ENCODE assay signal across 25 cellular contexts in genomic region chr2:71588497-71588896, GRCh38.
"Had no signal": no experiment of that assay in that cellular context is flagged by ENCODE, and none has a peak within 500 bp of the region (broad histone marks: within the 10 kb centered on the region; RNA-seq: fewer than 3 reads in every experiment).

No MANE protein-coding gene starts in this region.

- H3K4me1 ChIP-seq: breast epithelium, Peyer's patch had no signal

- H3K27me3 ChIP-seq: breast epithelium, Peyer's patch, SJCRH30 had no signal

- H3K27ac Mint-ChIP-seq: activated CD4-positive, alpha-beta T cell treated with anti-CD3 and anti-CD28 coated beads for 36 hours; activated CD8-positive, alpha-beta T cell treated with anti-CD3 and anti-CD28 coated beads for 36 hours; activated naive CD4-positive, alpha-beta T cell treated with anti-CD3 and anti-CD28 coated beads, Interleukin-2, amount 50 U/mL, for 24 hours had no signal

- H3K4me3 Mint-ChIP-seq: activated CD4-positive, alpha-beta T cell treated with anti-CD3 and anti-CD28 coated beads for 36 hours; activated CD8-positive, alpha-beta T cell treated with anti-CD3 and anti-CD28 coated beads for 36 hours; activated naive CD4-positive, alpha-beta T cell treated with anti-CD3 and anti-CD28 coated beads, Interleukin-2, amount 50 U/mL, for 24 hours had no signal

- H3K27ac ChIP-seq: breast epithelium, Peyer's patch, RWPE1, SJCRH30, WERI-Rb-1 had no signal

- H3K9me3 Mint-ChIP-seq: activated CD8-positive, alpha-beta T cell treated with anti-CD3 and anti-CD28 coated beads for 36 hours; activated naive CD4-positive, alpha-beta T cell treated with anti-CD3 and anti-CD28 coated beads, Interleukin-2, amount 50 U/mL, for 24 hours had no signal

- H3K36me3 Mint-ChIP-seq: activated naive CD4-positive, alpha-beta T cell treated with anti-CD3 and anti-CD28 coated beads, Interleukin-2, amount 50 U/mL, for 24 hours had no signal

- DNase-seq: activated CD4-positive, alpha-beta T cell treated with anti-CD3 and anti-CD28 coated beads for 36 hours; activated CD4-positive, alpha-beta T cell treated with anti-CD3 and anti-CD28 coated beads, Interleukin-2, amount 50 U/mL, for 1 hour; activated CD8-positive, alpha-beta memory T cell treated with anti-CD3 and anti-CD28 coated beads, Interleukin-2, amount 50 U/mL, for 4 hours; activated CD8-positive, alpha-beta T cell treated with anti-CD3 and anti-CD28 coated beads for 36 hours; activated effector memory CD4-positive, alpha-beta T cell treated with Interleukin-2 at 50 U/mL for 16 hours; activated naive CD4-positive, alpha-beta T cell; activated T-cell treated with anti-CD3 and anti-CD28 coated beads, Interleukin-2, amount 50 U/mL, for 1 hour; aorta; caudate nucleus; KG1; NCI-H1092 treated with DMSO at 0.1 percent for 48 hours; NCI-H1417 treated with DMSO at 0.1 percent for 48 hours; NCI-H1694; NCI-H2029 treated with DMSO at 0.1 percent for 48 hours; NCI-H446; NCI-H524; Peyer's patch; Right ventricle myocardium superior; SJCRH30; SK-N-SH; T-helper 1 cell; WERI-Rb-1 had no signal

- H3K4me2 ChIP-seq: SK-N-SH had no signal

- H3K9ac ChIP-seq: SK-N-SH had no signal

- H3K4me1 Mint-ChIP-seq: activated CD4-positive, alpha-beta T cell treated with anti-CD3 and anti-CD28 coated beads for 36 hours; activated naive CD4-positive, alpha-beta T cell treated with anti-CD3 and anti-CD28 coated beads, Interleukin-2, amount 50 U/mL, for 24 hours had no signal

- H3K9me3 ChIP-seq: breast epithelium, Peyer's patch, SJCRH30, SK-N-SH had no signal

- ATAC-seq: activated CD4-positive, alpha-beta T cell treated with anti-CD3 and anti-CD28 coated beads for 36 hours; activated CD8-positive, alpha-beta T cell treated with anti-CD3 and anti-CD28 coated beads for 36 hours had no signal

- H3K27me3 Mint-ChIP-seq: activated CD4-positive, alpha-beta T cell treated with anti-CD3 and anti-CD28 coated beads for 36 hours; activated CD8-positive, alpha-beta T cell treated with anti-CD3 and anti-CD28 coated beads for 36 hours; activated naive CD4-positive, alpha-beta T cell treated with anti-CD3 and anti-CD28 coated beads, Interleukin-2, amount 50 U/mL, for 24 hours had no signal

- H3K4me3 ChIP-seq: breast epithelium, Peyer's patch, SJCRH30 had no signal

- H3K36me3 ChIP-seq: breast epithelium, Peyer's patch, SJCRH30, WERI-Rb-1 had no signal
